ENCODE assay signal across 17 cellular contexts in the genomic region with DNA sequence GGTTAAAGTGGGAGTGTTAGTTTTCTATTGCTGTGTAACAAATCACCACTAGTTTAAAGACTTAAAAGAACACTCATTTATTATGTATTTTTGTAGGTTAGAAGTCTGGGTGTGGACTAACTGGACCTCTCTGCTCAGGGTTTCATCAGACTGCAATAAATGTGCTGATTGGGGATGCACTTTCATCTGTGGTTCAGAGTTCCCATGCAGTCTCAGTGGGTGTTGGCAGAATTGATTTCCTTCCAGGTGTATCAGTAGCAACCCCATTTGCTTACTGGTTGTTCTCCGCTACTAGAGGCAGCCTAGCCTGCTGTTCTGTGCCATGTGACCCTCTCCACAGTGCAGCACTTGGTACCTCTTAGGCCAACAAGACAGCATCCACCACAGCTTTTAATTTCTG.
"Had no signal": no experiment of that assay in that cellular context is flagged by ENCODE, and none has a peak within 500 bp of the region (broad histone marks: within the 10 kb centered on the region; RNA-seq: fewer than 3 reads in every experiment).

No MANE protein-coding gene starts in this region.

- H3K9me3 ChIP-seq: MG63 had no signal

- H3K36me3 ChIP-seq: MG63 had no signal

- H3K27me3 ChIP-seq: MG63 had no signal

- DNase-seq: KBM-7, MG63, NCI-H1092, NCI-H1436, NCI-H187, NCI-H2029, NCI-H2107, NCI-H226, NCI-H446, NCI-H510A, NCI-H524 treated with DMSO at 0.1 percent for 48 hours, NCI-H69, NCI-H774, RPMI8226, SHP77, T-helper 1 cell had no signal

- H3K4me3 ChIP-seq: MG63 had no signal

- ATAC-seq: SK-N-SH treated with all-trans-retinoic acid at 6 μM for 48 hours had no signal
